Comparison of ENCODE assay signal across 7 cellular contexts in genomic region chr1:35718492-35719336, GRCh38. TPM values are rescaled to one million over a fixed set of nuclear protein-coding genes. Genes with fewer than 3 reads are reported as not detected.
DNase-seq lines count a peak whose midpoint lies in the region; ATAC-seq and TF ChIP-seq lines count a peak whose summit lies in the region.

C1orf216 (minus strand) TSS chr1:35718884; CDS start chr1:35716321, 2,563 bp downstream.

- TF ChIP-seq POLR2A in GM15510 (IDR thresholded peaks at IDR 0.05; ENCODE audit: borderline replicate concordance, extremely low read depth, insufficient read length), result peak; percentile 66

- ATAC-seq in HG02973 (IDR thresholded peaks at IDR 0.05; ENCODE audit: unreplicated experiment), result peak; percentile 46

- H3K9me2 ChIP-seq in OCI-LY1 (ENCODE audit: low read depth, low read length), result no peaks in the 10 kb centered on the region

- H3K27me3 ChIP-seq in OCI-LY1 (ENCODE audit: insufficient read depth, low read length), result no peaks in the 10 kb centered on the region

- peak within 1 kb of the TSS; percentile 40 for H3K27ac ChIP-seq in OCI-LY1 (ENCODE audit: low read depth, low read length, poor library complexity, severe bottlenecking)
- peak within 1 kb of the TSS; percentile 55 for H3K27ac ChIP-seq in epithelial cell of prostate

- no peak for TF ChIP-seq CTCF in OCI-LY1 (IDR thresholded peaks at IDR 0.05; ENCODE audit: low read length)

- no peaks in the 10 kb centered on the region for H3F3A ChIP-seq in OCI-LY1 (ENCODE audit: insufficient read depth, low read length)

- H3K4me3 ChIP-seq in OCI-LY1 (ENCODE audit: low read depth, low read length, poor library complexity, severe bottlenecking), result peak within 1 kb of the TSS; percentile 82

- peak within 1 kb of the TSS; percentile 32 for H2AFZ ChIP-seq in OCI-LY1 (ENCODE audit: low read length)

- peak within 1 kb of the TSS; percentile 75 for H3K4me2 ChIP-seq in OCI-LY1 (ENCODE audit: low read length)

- H3K4me1 ChIP-seq in OCI-LY1 (ENCODE audit: insufficient read depth, low read length, severe bottlenecking), result peaks cover 33% of the 10 kb centered on the region

- peak within 1 kb of the TSS; percentile 82 for H3K9ac ChIP-seq in OCI-LY1 (ENCODE audit: low read length)

- peak; percentile 72 for DNase-seq in activated T-cell treated with anti-CD3 and anti-CD28 coated beads for 4 hours
- no peak for DNase-seq in epithelial cell of prostate (ENCODE audit: low read depth, low spot score)
- peak; percentile 61 for DNase-seq in mucosa of gallbladder (ENCODE audit: low spot score)
- peak; percentile 72 for DNase-seq in stimulated activated CD8-positive, alpha-beta memory T cell treated with anti-CD3 and anti-CD28 coated beads, Interleukin-4, amount 100 ng/mL, for 24 hours (ENCODE audit: low read depth)

- H3K36me3 ChIP-seq in OCI-LY1 (ENCODE audit: insufficient read depth, low read length), result peaks cover 17% of the 10 kb centered on the region

- no peaks in the 10 kb centered on the region for H3K9me3 ChIP-seq in OCI-LY1 (ENCODE audit: low read length)

- no peaks in the 10 kb centered on the region for H3K79me2 ChIP-seq in OCI-LY1 (ENCODE audit: insufficient read depth, low read length)

- no peaks in the 10 kb centered on the region for H4K20me1 ChIP-seq in OCI-LY1 (ENCODE audit: insufficient read depth, low read length)

RNA-seq across cellular contexts. Expression of gene C1orf216, which starts in this region (rescaled TPM):
- 11.0 TPM for total RNA-seq in mucosa of gallbladder
